ENCODE assay signal across 7 cellular contexts in the genomic region with DNA sequence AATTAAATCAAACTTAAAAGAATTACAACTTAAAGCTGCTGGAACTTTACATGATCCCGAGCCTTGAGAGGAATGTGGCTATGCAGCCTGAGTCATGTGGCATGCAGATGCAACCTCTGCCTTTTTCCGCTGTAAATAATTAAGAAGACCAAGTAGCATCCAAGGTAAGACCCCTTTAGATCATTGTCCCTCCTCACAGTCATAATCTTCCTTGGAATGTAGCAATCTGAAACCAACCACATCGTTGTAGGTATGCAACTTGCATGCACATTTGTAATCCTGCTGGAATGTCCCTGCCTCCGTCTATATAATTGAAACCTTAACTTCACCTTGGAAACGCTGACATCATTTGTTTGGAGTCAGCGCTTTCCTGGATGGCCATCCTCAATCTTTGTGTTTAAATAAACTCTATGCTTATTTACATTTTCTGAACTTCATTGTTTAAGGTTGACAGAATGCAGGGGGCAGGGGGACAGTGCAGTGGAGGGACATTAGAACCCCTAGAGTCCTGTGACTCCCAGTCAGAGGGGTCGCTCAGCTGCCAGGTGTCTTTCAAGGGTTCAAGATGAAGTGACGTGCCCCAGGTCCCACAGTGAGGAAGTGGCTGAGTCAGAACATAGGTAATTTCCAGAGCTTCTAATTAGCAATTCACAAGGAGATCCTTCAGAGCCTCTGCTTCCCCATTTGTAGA.
A peak's percentile ranks its signal among the peaks of the same experiment; 100 is the strongest.
DNase-seq lines count a peak whose midpoint lies in the region; ATAC-seq and TF ChIP-seq lines count a peak whose summit lies in the region.

No MANE protein-coding gene starts in this region.

- peaks cover 4% of the 10 kb centered on the region for H3K79me1 ChIP-seq in trophoblast cell (ENCODE audit: low read length)

- H3K23ac ChIP-seq in trophoblast cell (ENCODE audit: low read length): no peak overlapping the region

- no peak overlapping the region for H2BK5ac ChIP-seq in trophoblast cell (ENCODE audit: low read depth, low read length, poor library complexity)

- peak overlapping the region; percentile 71 for H3K27ac ChIP-seq in DND-41 (ENCODE audit: low read length)
- H3K27ac ChIP-seq in trophoblast cell (ENCODE audit: low read depth, low read length): peak overlapping the region; percentile 54

- no peak overlapping the region for H2BK120ac ChIP-seq in trophoblast cell (ENCODE audit: insufficient read depth, low read length, poor library complexity)

- H4K8ac ChIP-seq in trophoblast cell (ENCODE audit: low read depth, low read length): no peak overlapping the region

- no peak overlapping the region for H4K91ac ChIP-seq in trophoblast cell (ENCODE audit: low read depth, low read length)

- TF ChIP-seq CTCF in DND-41 (IDR thresholded peaks at IDR 0.05; ENCODE audit: borderline replicate concordance, extremely low read depth, low read length, poor library complexity, severe bottlenecking): no peak

- H3K18ac ChIP-seq in trophoblast cell (ENCODE audit: low read length): no peak overlapping the region

- peak overlapping the region; percentile 96 for H2AFZ ChIP-seq in DND-41 (ENCODE audit: low read depth, low read length)
- H2AFZ ChIP-seq in trophoblast cell (ENCODE audit: insufficient read depth, low read length, poor library complexity): peak overlapping the region; percentile 66

- H4K12ac ChIP-seq in trophoblast cell (ENCODE audit: low read depth, low read length): peak overlapping the region; percentile 19

- no peak overlapping the region for H2AK5ac ChIP-seq in trophoblast cell (ENCODE audit: low read length)

- no peak overlapping the region for H3K4ac ChIP-seq in trophoblast cell (ENCODE audit: low read depth, low read length)

- H3K36me3 ChIP-seq in DND-41 (ENCODE audit: insufficient read depth, low read length): no peaks in the 10 kb centered on the region
- no peaks in the 10 kb centered on the region for H3K36me3 ChIP-seq in trophoblast cell (ENCODE audit: control insufficient read depth in 1 of 2, insufficient read depth in 2 of 2, low read length in 2 of 2)

- H3K4me2 ChIP-seq in DND-41 (ENCODE audit: insufficient read depth, low read length) (peak overlapping the region; percentile 72), trophoblast cell (ENCODE audit: low read length) (peak overlapping the region; percentile 80)

- H3K79me2 ChIP-seq in DND-41 (ENCODE audit: insufficient read depth, low read length) (peaks cover 22% of the 10 kb centered on the region), trophoblast cell (ENCODE audit: control insufficient read depth, insufficient read depth, low read length, poor library complexity) (no peaks in the 10 kb centered on the region)

- H3K27me3 ChIP-seq in DND-41 (ENCODE audit: insufficient read depth, low read length, poor library complexity) (no peaks in the 10 kb centered on the region), trophoblast cell (ENCODE audit: insufficient read depth, low read length) (no peaks in the 10 kb centered on the region)

- H3K4me3 ChIP-seq in DND-41 (ENCODE audit: low read depth in 1 of 2, low read length in 2 of 2): peak overlapping the region; percentile 35 to 63
- H3K4me3 ChIP-seq in trophoblast cell (ENCODE audit: low read depth, low read length): no peak overlapping the region

- no CpG with 5 or more reads among the region's 8 CpGs for WGBS in trophoblast cell (ENCODE audit: extremely low coverage, insufficient coverage, insufficient read length)

- H4K20me1 ChIP-seq in DND-41 (ENCODE audit: insufficient read depth, low read length): no peaks in the 10 kb centered on the region

- no peaks in the 10 kb centered on the region for H3K9me3 ChIP-seq in DND-41 (ENCODE audit: insufficient read depth, low read length, severe bottlenecking)
- no peaks in the 10 kb centered on the region for H3K9me3 ChIP-seq in trophoblast cell (ENCODE audit: insufficient read depth, low read depth, low read length)

- peaks cover 37% of the 10 kb centered on the region for H3K4me1 ChIP-seq in DND-41 (ENCODE audit: insufficient read depth, low read length)
- peaks cover 10 to 11% of the 10 kb centered on the region in 2 experiments for H3K4me1 ChIP-seq in trophoblast cell (ENCODE audit: control insufficient read depth in 1 of 2, insufficient read depth in 2 of 2, low read length in 2 of 2)

- no peak overlapping the region for H3K14ac ChIP-seq in trophoblast cell (ENCODE audit: low read length)

- no peak for DNase-seq in DND-41
- peak; percentile 16 for DNase-seq in activated CD4-positive, alpha-beta T cell treated with anti-CD3 and anti-CD28 coated beads for 48 hours
- DNase-seq in fibroblast of peridontal ligament (ENCODE audit: extremely low read depth): peak; percentile 89
- peak; percentile 36 to 68 for DNase-seq in trophoblast cell
- no peak for DNase-seq in KG1 (lab: John Stamatoyannopoulos, UW)

- peak overlapping the region; percentile 65 for H3K9ac ChIP-seq in DND-41 (ENCODE audit: low read depth, low read length)
- H3K9ac ChIP-seq in trophoblast cell (ENCODE audit: low read length): no peak overlapping the region

- H2BK12ac ChIP-seq in trophoblast cell (ENCODE audit: low read length): no peak overlapping the region

- ATAC-seq in DND-41 (ENCODE audit: insufficient read depth, low read depth) (no peak), HG02610 (IDR thresholded peaks at IDR 0.05; ENCODE audit: unreplicated experiment) (peak; percentile 31), HG02798 (IDR thresholded peaks at IDR 0.05; ENCODE audit: poor library complexity, unreplicated experiment) (no peak)

Comparison
In these comparisons a context has a peak if more than half of its experiments do, and no peak if none do; other contexts are left out.
1. DNase-seq: peak in activated CD4-positive, alpha-beta T cell treated with anti-CD3 and anti-CD28 coated beads for 48 hours (single experiment), fibroblast of peridontal ligament (single experiment) and trophoblast cell (2 of 2); none in DND-41 (single experiment) and KG1 (single experiment).